In genomic region chr20:61628901-61629300, GRCh38 we compare ENCODE assay signal across 21 cellular contexts.
DNase-seq lines count a peak whose midpoint lies in the region; TF ChIP-seq lines count a peak whose summit lies in the region.
"Had no signal": no experiment of that assay in that cellular context is flagged by ENCODE, and none has a peak within 500 bp of the region (broad histone marks: within the 10 kb centered on the region; RNA-seq: fewer than 3 reads in every experiment).

No MANE protein-coding gene starts in this region.

- H3K4me3 ChIP-seq in mammary epithelial cell (replicated peaks in 1 of 3; ENCODE audit: insufficient read depth in 1 of 3, low read depth in 2 of 3, low read length in 3 of 3) (no peak overlapping the region), breast epithelium (no peak overlapping the region), skeletal muscle satellite cell (ENCODE audit: low read length) (no peak overlapping the region), mesenchymal stem cell (ENCODE audit: insufficient read depth in 1 of 2, low read depth in 1 of 2, low read length in 2 of 2) (no peak overlapping the region)
- H3K4me3 ChIP-seq: GM23248, psoas muscle, stomach had no signal

- H3K27me3 ChIP-seq in mammary epithelial cell (ENCODE audit: insufficient read depth, low read length) (no peaks in the 10 kb centered on the region), breast epithelium (peaks cover 0 to 64% of the 10 kb centered on the region in 2 donors), skeletal muscle satellite cell (ENCODE audit: control insufficient read depth, insufficient read depth, low read length) (no peaks in the 10 kb centered on the region), mesenchymal stem cell (ENCODE audit: control insufficient read depth in 1 of 2, insufficient read depth in 1 of 2, low read length in 2 of 2) (peaks cover 7 to 18% of the 10 kb centered on the region in 2 experiments)

- BruUV-seq in mammary epithelial cell (replicated peaks; lab: Mats Ljungman, UMichigan), result no TSS peak

- H4K8ac ChIP-seq in mesenchymal stem cell (ENCODE audit: low read length), result no peak overlapping the region

- 22% methylated on average over 10 of the region's 13 CpGs for WGBS in mammary epithelial cell (ENCODE audit: low coverage, missing lambda C conversion rate)
- 85% methylated on average over 13 of the region's 13 CpGs for WGBS in mesenchymal stem cell

- in situ Hi-C loops in mammary epithelial cell (cut with MboI; ENCODE audit: low sequenced_read_pairs in 2 of 2), result no loop called here

- no peaks in the 10 kb centered on the region for H3K27me3 Mint-ChIP-seq in activated CD4-positive, alpha-beta T cell treated with anti-CD3 and anti-CD28 coated beads, Interleukin-2, amount 10 ng/mL, durations not matched to agents 7 days and 5 days
- H3K27me3 Mint-ChIP-seq: activated naive CD8-positive, alpha-beta T cell treated with anti-CD3 and anti-CD28 coated beads, Interleukin-2, amount 10 ng/mL, durations not matched to agents 7 days and 5 days had no signal

- H2AFZ ChIP-seq in mammary epithelial cell (ENCODE audit: low read depth, low read length) (no peak overlapping the region), mesenchymal stem cell (ENCODE audit: low read depth, low read length) (no peak overlapping the region)
- H2AFZ ChIP-seq: GM23248 had no signal

- TF ChIP-seq CTCF in mammary epithelial cell (conservative IDR thresholded peaks at IDR 0.05 in 1 of 2, IDR thresholded peaks at IDR 0.05 in 1 of 2; ENCODE audit: extremely low read depth in 1 of 2, insufficient read depth in 1 of 2, low read depth in 1 of 2, low read length in 2 of 2) (no peak), breast epithelium (IDR thresholded peaks at IDR 0.05) (no peak)

- H3K4me2 ChIP-seq in mammary epithelial cell (ENCODE audit: insufficient read depth, low read depth, low read length) (no peak overlapping the region), skeletal muscle satellite cell (ENCODE audit: low read length) (peak overlapping the region; percentile 17), mesenchymal stem cell (ENCODE audit: low read length, poor library complexity, severe bottlenecking) (no peak overlapping the region)

- H3K23ac ChIP-seq in mesenchymal stem cell (ENCODE audit: low read length in 2 of 2), result no peak overlapping the region

- CTCF ChIA-PET in mammary epithelial cell (lab: Charles Lee; ENCODE audit: low non-redundant PET), result no interaction called here
- CTCF ChIA-PET in activated CD4-positive, alpha-beta T cell treated with anti-CD3 and anti-CD28 coated beads, Interleukin-2, amount 10 ng/mL, durations not matched to agents 7 days and 5 days (lab: Charles Lee), result no interaction called here

- H3K27ac ChIP-seq in mammary epithelial cell (ENCODE audit: insufficient read depth, low read depth, low read length) (no peak overlapping the region), breast epithelium (no peak overlapping the region), mesenchymal stem cell (ENCODE audit: low read length, poor library complexity, severe bottlenecking) (no peak overlapping the region)
- H3K27ac ChIP-seq: GM23248, psoas muscle, stomach had no signal

- no peak overlapping the region for H2BK5ac ChIP-seq in mesenchymal stem cell (ENCODE audit: low read depth, low read length, poor library complexity, severe bottlenecking)

- H3K9ac ChIP-seq in mammary epithelial cell (ENCODE audit: insufficient read depth, low read length) (no peak overlapping the region), skeletal muscle satellite cell (ENCODE audit: low read depth, low read length) (no peak overlapping the region), mesenchymal stem cell (ENCODE audit: low read length) (no peak overlapping the region)
- H3K9ac ChIP-seq: GM23248 had no signal

- H3K36me3 ChIP-seq in mammary epithelial cell (ENCODE audit: insufficient read depth, low read length) (no peaks in the 10 kb centered on the region), breast epithelium (no peaks in the 10 kb centered on the region), skeletal muscle satellite cell (ENCODE audit: insufficient read depth, low read length) (no peaks in the 10 kb centered on the region), mesenchymal stem cell (ENCODE audit: control insufficient read depth in 1 of 2, insufficient read depth in 2 of 2, low read depth in 1 of 2, low read length in 2 of 2) (no peaks in the 10 kb centered on the region)
- H3K36me3 ChIP-seq: stomach had no signal

- peak; percentile 27 for DNase-seq in mammary epithelial cell
- DNase-seq in breast epithelium (ENCODE audit: low spot score in 2 of 2), result no peak
- peak; percentile 27 for DNase-seq in NCI-H345 (lab: John Stamatoyannopoulos, UW)
- DNase-seq in iPS-NIHi11 (ENCODE audit: low spot score), result peak; percentile 56
- no peak for DNase-seq in mesenchymal stem cell
- no peak for DNase-seq in activated CD4-positive, alpha-beta T cell treated with anti-CD3 and anti-CD28 coated beads, Interleukin-2, amount 10 ng/mL, durations not matched to agents 7 days and 5 days
- no peak for DNase-seq in activated CD4-positive, alpha-beta T cell treated with anti-CD3 and anti-CD28 coated beads for 4 hours
- DNase-seq: activated CD4-positive, alpha-beta T cell treated with anti-CD3 and anti-CD28 coated beads, Interleukin-2, amount 50 U/mL, for 48 hours; activated naive CD8-positive, alpha-beta T cell treated with anti-CD3 and anti-CD28 coated beads, Interleukin-2, amount 10 ng/mL, durations not matched to agents 7 days and 5 days; activated T-cell treated with anti-CD3 and anti-CD28 coated beads, Interleukin-2, amount 50 U/mL, for 4 hours; central memory CD4-positive, alpha-beta T cell; GDM1; GM23248; left colon; NCI-H146; NCI-H510A; PC-3; psoas muscle; stomach; SW 1271 had no signal

- no peaks in the 10 kb centered on the region for H3K9me3 Mint-ChIP-seq in activated CD4-positive, alpha-beta T cell treated with anti-CD3 and anti-CD28 coated beads, Interleukin-2, amount 10 ng/mL, durations not matched to agents 7 days and 5 days
- H3K9me3 Mint-ChIP-seq: activated T-cell treated with anti-CD3 and anti-CD28 coated beads, Interleukin-2, amount 50 U/mL, for 4 hours had no signal

- no peaks in the 10 kb centered on the region for H3K79me1 ChIP-seq in mesenchymal stem cell (replicated peaks; ENCODE audit: low read length, poor library complexity, severe bottlenecking)

- no peaks in the 10 kb centered on the region for H3K4me1 Mint-ChIP-seq in activated CD4-positive, alpha-beta T cell treated with anti-CD3 and anti-CD28 coated beads, Interleukin-2, amount 10 ng/mL, durations not matched to agents 7 days and 5 days
- H3K4me1 Mint-ChIP-seq: activated naive CD8-positive, alpha-beta T cell treated with anti-CD3 and anti-CD28 coated beads, Interleukin-2, amount 10 ng/mL, durations not matched to agents 7 days and 5 days had no signal

- H2AK5ac ChIP-seq in mesenchymal stem cell (ENCODE audit: low read length, severe bottlenecking), result no peak overlapping the region

- no peaks in the 10 kb centered on the region for H3K4me1 ChIP-seq in mammary epithelial cell (ENCODE audit: insufficient read depth, low read length)
- no peaks in the 10 kb centered on the region for H3K4me1 ChIP-seq in breast epithelium
- H3K4me1 ChIP-seq in skeletal muscle satellite cell (ENCODE audit: control insufficient read depth, insufficient read depth, low read length), result peaks cover 23% of the 10 kb centered on the region
- peaks cover 10% of the 10 kb centered on the region for H3K4me1 ChIP-seq in mesenchymal stem cell (ENCODE audit: control insufficient read depth, insufficient read depth, low read depth, low read length)
- H3K4me1 ChIP-seq: psoas muscle had no signal

- H3K79me2 ChIP-seq in mammary epithelial cell (ENCODE audit: insufficient read depth, low read length), result no peaks in the 10 kb centered on the region

- no peaks in the 10 kb centered on the region for H3K9me3 ChIP-seq in mammary epithelial cell (replicated peaks; ENCODE audit: insufficient read depth, low read length)
- H3K9me3 ChIP-seq in breast epithelium, result no peaks in the 10 kb centered on the region
- H3K9me3 ChIP-seq in skeletal muscle satellite cell (replicated peaks; ENCODE audit: low read length), result no peaks in the 10 kb centered on the region
- peaks cover 6% of the 10 kb centered on the region for H3K9me3 ChIP-seq in mesenchymal stem cell (ENCODE audit: control insufficient read depth, low read length)
- H3K9me3 ChIP-seq: psoas muscle, stomach had no signal

- no peaks in the 10 kb centered on the region for H4K20me1 ChIP-seq in mammary epithelial cell (ENCODE audit: insufficient read depth, low read length)

- H2BK120ac ChIP-seq in mesenchymal stem cell (ENCODE audit: low read depth, low read length), result no peak overlapping the region

- H4K91ac ChIP-seq in mesenchymal stem cell (ENCODE audit: low read length), result no peak overlapping the region

- H3K14ac ChIP-seq in mesenchymal stem cell (ENCODE audit: low read length in 2 of 2), result no peak overlapping the region

- H3K27ac Mint-ChIP-seq in activated CD4-positive, alpha-beta T cell treated with anti-CD3 and anti-CD28 coated beads, Interleukin-2, amount 10 ng/mL, durations not matched to agents 7 days and 5 days, result no peak overlapping the region
- H3K27ac Mint-ChIP-seq: activated naive CD8-positive, alpha-beta T cell treated with anti-CD3 and anti-CD28 coated beads, Interleukin-2, amount 10 ng/mL, durations not matched to agents 7 days and 5 days had no signal

- H3K4ac ChIP-seq in mesenchymal stem cell (ENCODE audit: low read depth in 1 of 2, low read length in 2 of 2), result no peak overlapping the region

- H3K18ac ChIP-seq in mesenchymal stem cell (ENCODE audit: low read depth in 1 of 2, low read length in 2 of 2), result no peak overlapping the region

- no peaks in the 10 kb centered on the region for H3K36me3 Mint-ChIP-seq in activated CD4-positive, alpha-beta T cell treated with anti-CD3 and anti-CD28 coated beads, Interleukin-2, amount 10 ng/mL, durations not matched to agents 7 days and 5 days (ENCODE audit: low read depth)
- H3K36me3 Mint-ChIP-seq: activated naive CD8-positive, alpha-beta T cell treated with anti-CD3 and anti-CD28 coated beads, Interleukin-2, amount 10 ng/mL, durations not matched to agents 7 days and 5 days had no signal

- TF ChIP-seq POLR2A in breast epithelium (IDR thresholded peaks at IDR 0.05), result no peak

- H2BK12ac ChIP-seq in mesenchymal stem cell (ENCODE audit: low read length in 2 of 2), result no peak overlapping the region

- dilution Hi-C loops in mammary epithelial cell (cut with HindIII; ENCODE audit: low sequenced_read_pairs), result loop anchor here (5.0 kb wide), 2 partner anchors 43 to 67 kb away; no protein-coding TSS in a partner anchor

- intact Hi-C loops in mammary epithelial cell (cut with micrococcal nuclease), result no loop called here
- intact Hi-C loops in breast epithelium (cut with DNase I; ENCODE audit: low total_unique reads), result no loop called here

- POLR2A ChIA-PET in activated CD4-positive, alpha-beta T cell treated with anti-CD3 and anti-CD28 coated beads, Interleukin-2, amount 10 ng/mL, durations not matched to agents 7 days and 5 days (lab: Charles Lee), result no interaction called here

- no peak overlapping the region for H2BK15ac ChIP-seq in mesenchymal stem cell (ENCODE audit: low read depth, poor library complexity, severe bottlenecking)

- no peak overlapping the region for H3K4me3 Mint-ChIP-seq in activated CD4-positive, alpha-beta T cell treated with anti-CD3 and anti-CD28 coated beads, Interleukin-2, amount 10 ng/mL, durations not matched to agents 7 days and 5 days
- H3K4me3 Mint-ChIP-seq: activated naive CD8-positive, alpha-beta T cell treated with anti-CD3 and anti-CD28 coated beads, Interleukin-2, amount 10 ng/mL, durations not matched to agents 7 days and 5 days; activated T-cell treated with anti-CD3 and anti-CD28 coated beads, Interleukin-2, amount 50 U/mL, for 4 hours had no signal

Comparison
In these comparisons a context has a peak if more than half of its experiments do, and no peak if none do; other contexts are left out.
1. DNase-seq: peak in mammary epithelial cell (single experiment), NCI-H345 (single experiment) and iPS-NIHi11 (single experiment); none in breast epithelium (0 of 2), mesenchymal stem cell (single experiment), activated CD4-positive, alpha-beta T cell treated with anti-CD3 and anti-CD28 coated beads, Interleukin-2, amount 10 ng/mL, durations not matched to agents 7 days and 5 days (single experiment) and activated CD4-positive, alpha-beta T cell treated with anti-CD3 and anti-CD28 coated beads for 4 hours (0 of 2).